ENCODE assay signal across 8 cellular contexts in the genomic region with DNA sequence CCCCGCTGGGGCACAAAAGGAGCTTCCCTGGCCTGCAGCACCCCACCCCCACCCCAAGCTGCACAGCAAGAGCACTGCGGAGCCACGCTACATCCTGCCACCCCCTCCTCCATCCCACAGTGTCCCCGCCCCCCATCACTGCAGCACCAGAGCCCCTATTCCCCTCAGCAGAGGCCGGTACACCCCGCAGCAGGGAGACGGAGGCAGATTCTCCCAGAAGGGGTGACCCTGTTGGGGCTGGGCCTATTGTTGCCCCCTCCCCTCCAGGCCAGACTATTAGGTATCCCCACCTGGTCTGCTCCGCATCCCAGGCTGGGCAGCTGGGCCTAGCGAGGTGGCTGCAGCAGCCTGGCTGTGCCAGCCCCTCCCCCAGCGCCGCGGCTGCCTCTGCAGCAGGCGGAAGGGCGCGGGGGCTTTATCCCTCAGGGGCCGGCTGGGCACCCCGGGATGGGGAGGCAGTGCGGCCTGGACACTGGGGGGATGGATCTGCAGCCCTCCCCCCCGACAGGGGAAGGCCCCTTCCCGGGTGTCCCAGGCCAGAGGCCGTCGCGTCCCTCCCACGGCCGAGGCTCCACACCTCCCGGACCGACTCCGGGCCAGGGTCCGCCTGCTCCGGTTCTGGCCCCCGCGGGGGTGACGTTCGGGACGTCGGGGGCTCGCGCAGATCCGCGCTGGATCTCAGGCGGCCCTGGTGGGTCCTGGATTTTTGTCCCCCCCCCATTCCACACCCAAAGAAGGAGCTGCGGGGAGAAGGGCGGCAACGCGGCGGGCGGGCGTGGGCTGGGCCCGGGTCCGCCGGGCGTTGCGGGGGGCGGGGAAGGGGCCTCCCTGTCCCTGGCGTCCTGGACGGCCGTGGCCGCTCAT. TPM values are rescaled to one million over a fixed set of nuclear protein-coding genes. Genes with fewer than 3 reads are reported as not detected.
A peak's percentile ranks its signal among the peaks of the same experiment; 100 is the strongest.
DNase-seq lines count a peak whose midpoint lies in the region; ATAC-seq and TF ChIP-seq lines count a peak whose summit lies in the region.

No MANE protein-coding gene starts in this region.

- H3K4me1 ChIP-seq in liver (ENCODE audit: control insufficient read depth in 4 of 4, insufficient read depth in 4 of 4, low read length in 3 of 4) = peaks cover 6 to 18% (median 12%) of the 10 kb centered on the region in 4 donors
- peaks cover 15 to 33% of the 10 kb centered on the region in 2 donors for H3K4me1 ChIP-seq in thyroid gland

- H3K27ac ChIP-seq in liver (ENCODE audit: low read depth in 1 of 2, low read length in 2 of 2) (no peak overlapping the region), thyroid gland (peak overlapping the region in 2 of 3 donors; percentile 28 to 67)

- ATAC-seq in HG02610 (IDR thresholded peaks at IDR 0.05; ENCODE audit: unreplicated experiment) = no peak

- H3K4me1 Mint-ChIP-seq in activated CD4-positive, alpha-beta T cell treated with anti-CD3 and anti-CD28 coated beads, Interleukin-2, amount 10 ng/mL, durations not matched to agents 7 days and 5 days = peaks cover 11% of the 10 kb centered on the region

- H3K4me3 Mint-ChIP-seq in activated CD4-positive, alpha-beta T cell treated with anti-CD3 and anti-CD28 coated beads, Interleukin-2, amount 10 ng/mL, durations not matched to agents 7 days and 5 days = peak overlapping the region; percentile 48

- peak overlapping the region; percentile 36 for H3K27ac Mint-ChIP-seq in activated CD4-positive, alpha-beta T cell treated with anti-CD3 and anti-CD28 coated beads, Interleukin-2, amount 10 ng/mL, durations not matched to agents 7 days and 5 days

- H3K36me3 Mint-ChIP-seq in activated CD4-positive, alpha-beta T cell treated with anti-CD3 and anti-CD28 coated beads, Interleukin-2, amount 10 ng/mL, durations not matched to agents 7 days and 5 days (ENCODE audit: low read depth) = no peaks in the 10 kb centered on the region

- no peaks in the 10 kb centered on the region for H3K9me3 ChIP-seq in liver (ENCODE audit: control insufficient read depth in 4 of 4, low read length in 3 of 4)
- H3K9me3 ChIP-seq in thyroid gland = no peaks in the 10 kb centered on the region

- TF ChIP-seq CTCF in astrocyte of the cerebellum (IDR thresholded peaks at IDR 0.05; ENCODE audit: low read depth, low read length, missing control alignments) = no peak
- no peak for TF ChIP-seq CTCF in liver (IDR thresholded peaks at IDR 0.05; ENCODE audit: low read depth, low read length, missing input control)
- no peak for TF ChIP-seq CTCF in thyroid gland (IDR thresholded peaks at IDR 0.05)

- peaks cover 0 to 5% (median 0%) of the 10 kb centered on the region in 4 donors for H3K27me3 ChIP-seq in liver (ENCODE audit: control insufficient read depth in 4 of 4, insufficient read depth in 4 of 4, low read length in 3 of 4)
- no peaks in the 10 kb centered on the region for H3K27me3 ChIP-seq in thyroid gland

- CTCF ChIA-PET in activated CD4-positive, alpha-beta T cell treated with anti-CD3 and anti-CD28 coated beads, Interleukin-2, amount 10 ng/mL, durations not matched to agents 7 days and 5 days (lab: Charles Lee) = no interaction called here

- no peak for DNase-seq in activated CD4-positive, alpha-beta T cell treated with anti-CD3 and anti-CD28 coated beads, Interleukin-2, amount 10 ng/mL, durations not matched to agents 7 days and 5 days
- no peak for DNase-seq in activated CD4-positive, alpha-beta T cell treated with anti-CD3 and anti-CD28 coated beads for 48 hours
- DNase-seq in astrocyte of the cerebellum (ENCODE audit: low read depth) (no peak), thyroid gland (peak in 1 of 2 donors; percentile 25), RKO (ENCODE audit: low spot score) (no peak), HK-2 (ENCODE audit: unreplicated experiment) (no peak)

- H3K9ac ChIP-seq in liver (ENCODE audit: low read depth in 1 of 2, low read length in 2 of 2) = no peak overlapping the region

- 16% methylated on average over 58 of the region's 58 CpGs for WGBS in liver
- WGBS in thyroid gland, 2 donors = 38 to 40% methylated on average over 4 to 8 of the region's 58 CpGs

- TF ChIP-seq POLR2A in thyroid gland (IDR thresholded peaks at IDR 0.05) = no peak

- H3K4me3 ChIP-seq in astrocyte of the cerebellum (ENCODE audit: low read depth, low read length) (peak overlapping the region; percentile 43), liver (ENCODE audit: low read depth in 1 of 3, low read length in 3 of 3) (peak overlapping the region in 2 of 3 donors; percentile 27 to 63), thyroid gland (replicated peaks in 1 of 3) (peak overlapping the region in 1 of 3 donors; percentile 51)

- no peak for TF ChIP-seq RAD21 in liver (IDR thresholded peaks at IDR 0.05)

- intact Hi-C loops in thyroid gland (cut with DNase I) = loop anchor here (5.0 kb wide), 1 partner anchor 369 kb away; no protein-coding TSS in a partner anchor

- peaks cover 30% of the 10 kb centered on the region for H3K27me3 Mint-ChIP-seq in activated CD4-positive, alpha-beta T cell treated with anti-CD3 and anti-CD28 coated beads, Interleukin-2, amount 10 ng/mL, durations not matched to agents 7 days and 5 days

- no peaks in the 10 kb centered on the region for H3K36me3 ChIP-seq in liver (ENCODE audit: control insufficient read depth in 4 of 4, insufficient read depth in 3 of 4, low read depth in 1 of 4, low read length in 3 of 4)
- no peaks in the 10 kb centered on the region for H3K36me3 ChIP-seq in thyroid gland

- no peaks in the 10 kb centered on the region for H3K9me3 Mint-ChIP-seq in activated CD4-positive, alpha-beta T cell treated with anti-CD3 and anti-CD28 coated beads, Interleukin-2, amount 10 ng/mL, durations not matched to agents 7 days and 5 days

- POLR2A ChIA-PET in activated CD4-positive, alpha-beta T cell treated with anti-CD3 and anti-CD28 coated beads, Interleukin-2, amount 10 ng/mL, durations not matched to agents 7 days and 5 days (lab: Charles Lee) = no interaction called here

- in situ Hi-C loops in astrocyte of the cerebellum (cut with HindIII; ENCODE audit: low sequenced_read_pairs) = no loop called here

TF ChIP-seq in liver, 16 proteins besides CTCF, POLR2A, EP300 and RAD21 (continues in another document):
- no peak for TF ChIP-seq HNF4G (IDR thresholded peaks at IDR 0.05)
- no peak for TF ChIP-seq GABPA (IDR thresholded peaks at IDR 0.05 in 1 of 2, conservative IDR thresholded peaks at IDR 0.05 in 1 of 2)
- no peak for TF ChIP-seq JUND (IDR thresholded peaks at IDR 0.05)
- TF ChIP-seq HNF4A (conservative IDR thresholded peaks at IDR 0.05) = no peak
- TF ChIP-seq EGR1 (IDR thresholded peaks at IDR 0.05; ENCODE audit: low read depth in 2 of 2) = no peak
- TF ChIP-seq FOXA2 (IDR thresholded peaks at IDR 0.05) = no peak
- no peak for TF ChIP-seq FOXA1 (IDR thresholded peaks at IDR 0.05)
- TF ChIP-seq RXRA (IDR thresholded peaks at IDR 0.05) = no peak
- TF ChIP-seq, protein P1, sequence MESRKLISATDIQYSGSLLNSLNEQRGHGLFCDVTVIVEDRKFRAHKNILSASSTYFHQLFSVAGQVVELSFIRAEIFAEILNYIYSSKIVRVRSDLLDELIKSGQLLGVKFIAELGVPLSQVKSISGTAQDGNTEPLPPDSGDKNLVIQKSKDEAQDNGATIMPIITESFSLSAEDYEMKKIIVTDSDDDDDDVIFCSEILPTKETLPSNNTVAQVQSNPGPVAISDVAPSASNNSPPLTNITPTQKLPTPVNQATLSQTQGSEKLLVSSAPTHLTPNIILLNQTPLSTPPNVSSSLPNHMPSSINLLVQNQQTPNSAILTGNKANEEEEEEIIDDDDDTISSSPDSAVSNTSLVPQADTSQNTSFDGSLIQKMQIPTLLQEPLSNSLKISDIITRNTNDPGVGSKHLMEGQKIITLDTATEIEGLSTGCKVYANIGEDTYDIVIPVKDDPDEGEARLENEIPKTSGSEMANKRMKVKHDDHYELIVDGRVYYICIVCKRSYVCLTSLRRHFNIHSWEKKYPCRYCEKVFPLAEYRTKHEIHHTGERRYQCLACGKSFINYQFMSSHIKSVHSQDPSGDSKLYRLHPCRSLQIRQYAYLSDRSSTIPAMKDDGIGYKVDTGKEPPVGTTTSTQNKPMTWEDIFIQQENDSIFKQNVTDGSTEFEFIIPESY (IDR thresholded peaks at IDR 0.05) = no peak
- TF ChIP-seq, protein P2, sequence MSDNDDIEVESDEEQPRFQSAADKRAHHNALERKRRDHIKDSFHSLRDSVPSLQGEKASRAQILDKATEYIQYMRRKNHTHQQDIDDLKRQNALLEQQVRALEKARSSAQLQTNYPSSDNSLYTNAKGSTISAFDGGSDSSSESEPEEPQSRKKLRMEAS (IDR thresholded peaks at IDR 0.05) = no peak
- TF ChIP-seq TAF1 (conservative IDR thresholded peaks at IDR 0.05) = no peak
- TF ChIP-seq SP1 (IDR thresholded peaks at IDR 0.05) = no peak
- TF ChIP-seq, protein P3, sequence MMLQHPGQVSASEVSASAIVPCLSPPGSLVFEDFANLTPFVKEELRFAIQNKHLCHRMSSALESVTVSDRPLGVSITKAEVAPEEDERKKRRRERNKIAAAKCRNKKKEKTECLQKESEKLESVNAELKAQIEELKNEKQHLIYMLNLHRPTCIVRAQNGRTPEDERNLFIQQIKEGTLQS (IDR thresholded peaks at IDR 0.05) = no peak
- TF ChIP-seq NR2F2 (IDR thresholded peaks at IDR 0.05) = no peak

RNA-seq across cellular contexts. Expression of a gene that starts 0.9 kb away (rescaled TPM):
- total RNA-seq in activated CD4-positive, alpha-beta T cell treated with anti-CD3 and anti-CD28 coated beads, Interleukin-2, amount 10 ng/mL, durations not matched to agents 7 days and 5 days = under 1 TPM; 0.22 to 0.23 TPM
- total RNA-seq in liver (under 1 TPM; 0.09 to 0.33 TPM), thyroid gland (1 to 10 TPM; 1.3 to 3.5 (median 2.5) TPM)
- polyA plus RNA-seq in liver = under 1 TPM; 0.06 to 0.33 TPM

RNA-seq across cellular contexts. Expression of a gene that starts 14.0 kb away (rescaled TPM):
- total RNA-seq in activated CD4-positive, alpha-beta T cell treated with anti-CD3 and anti-CD28 coated beads, Interleukin-2, amount 10 ng/mL, durations not matched to agents 7 days and 5 days = not detected
- total RNA-seq in liver (not detected), thyroid gland (not detected)
- polyA plus RNA-seq in liver = not detected

RNA-seq across cellular contexts. Expression of a gene that starts 27.0 kb away (rescaled TPM):
- not detected for total RNA-seq in activated CD4-positive, alpha-beta T cell treated with anti-CD3 and anti-CD28 coated beads, Interleukin-2, amount 10 ng/mL, durations not matched to agents 7 days and 5 days
- total RNA-seq in liver (not detected), thyroid gland (not detected)
- under 1 TPM in 1 of 2 donors, not detected in 1; 0.08 TPM for polyA plus RNA-seq in liver

RNA-seq across cellular contexts. Expression of a gene that starts 37.1 kb away (rescaled TPM):
- total RNA-seq in activated CD4-positive, alpha-beta T cell treated with anti-CD3 and anti-CD28 coated beads, Interleukin-2, amount 10 ng/mL, durations not matched to agents 7 days and 5 days = not detected
- not detected for total RNA-seq in liver
- not detected for polyA plus RNA-seq in liver
- total RNA-seq in thyroid gland = not detected

RNA-seq across cellular contexts. Expression of a gene that starts 50.8 kb away (rescaled TPM):
- not detected for total RNA-seq in activated CD4-positive, alpha-beta T cell treated with anti-CD3 and anti-CD28 coated beads, Interleukin-2, amount 10 ng/mL, durations not matched to agents 7 days and 5 days
- not detected for total RNA-seq in liver
- polyA plus RNA-seq in liver = not detected
- total RNA-seq in thyroid gland = not detected

Comparison
In these comparisons a context has a peak if more than half of its experiments do, and no peak if none do; other contexts are left out.
1. H3K27ac ChIP-seq: peak in thyroid gland (2 of 3); none in liver (0 of 2).